Comparison of ENCODE assay signal across 8 cellular contexts in genomic region chr12:12070674-12071661, GRCh38. TPM values are rescaled to one million over a fixed set of nuclear protein-coding genes. Genes with fewer than 3 reads are reported as not detected.
A peak's percentile ranks its signal among the peaks of the same experiment; 100 is the strongest.
DNase-seq lines count a peak whose midpoint lies in the region; ATAC-seq and TF ChIP-seq lines count a peak whose summit lies in the region.

A gene with protein sequence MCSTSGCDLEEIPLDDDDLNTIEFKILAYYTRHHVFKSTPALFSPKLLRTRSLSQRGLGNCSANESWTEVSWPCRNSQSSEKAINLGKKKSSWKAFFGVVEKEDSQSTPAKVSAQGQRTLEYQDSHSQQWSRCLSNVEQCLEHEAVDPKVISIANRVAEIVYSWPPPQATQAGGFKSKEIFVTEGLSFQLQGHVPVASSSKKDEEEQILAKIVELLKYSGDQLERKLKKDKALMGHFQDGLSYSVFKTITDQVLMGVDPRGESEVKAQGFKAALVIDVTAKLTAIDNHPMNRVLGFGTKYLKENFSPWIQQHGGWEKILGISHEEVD (plus strand): TSS chr12:12070939. CDS start chr12:12079306, 8,367 bp downstream.

- peak within 1 kb of the TSS; percentile 77 for H3K4me3 Mint-ChIP-seq in activated T-helper 17 cell treated with anti-CD3 and anti-CD28 coated beads, Interleukin-2, amount 50 U/mL, for 72 hours
- H3K4me3 Mint-ChIP-seq in natural killer cell, result peak within 1 kb of the TSS; percentile 7

- H3K9me3 Mint-ChIP-seq in activated T-helper 17 cell treated with anti-CD3 and anti-CD28 coated beads, Interleukin-2, amount 50 U/mL, for 72 hours, result no peaks in the 10 kb centered on the region
- no peaks in the 10 kb centered on the region for H3K9me3 Mint-ChIP-seq in natural killer cell

- H3K4me1 Mint-ChIP-seq in activated T-helper 17 cell treated with anti-CD3 and anti-CD28 coated beads, Interleukin-2, amount 50 U/mL, for 72 hours, result peaks cover 11% of the 10 kb centered on the region
- H3K4me1 Mint-ChIP-seq in natural killer cell, result no peaks in the 10 kb centered on the region

- no peaks in the 10 kb centered on the region for H3K36me3 Mint-ChIP-seq in activated T-helper 17 cell treated with anti-CD3 and anti-CD28 coated beads, Interleukin-2, amount 50 U/mL, for 72 hours (ENCODE audit: low read depth)
- no peaks in the 10 kb centered on the region for H3K36me3 Mint-ChIP-seq in natural killer cell

- DNase-seq in natural killer cell, result no peak
- no peak for DNase-seq in T-helper 9 cell
- no peak for DNase-seq in NCI-H187 (lab: John Stamatoyannopoulos, UW)
- no peak for DNase-seq in COLO829 (ENCODE audit: low spot score)

- peak within 1 kb of the TSS; percentile 82 for H3K27ac Mint-ChIP-seq in activated T-helper 17 cell treated with anti-CD3 and anti-CD28 coated beads, Interleukin-2, amount 50 U/mL, for 72 hours
- no peak within 1 kb of the TSS for H3K27ac Mint-ChIP-seq in natural killer cell

- peak within 1 kb of the TSS; percentile 18 for H3K4me3 ChIP-seq in GM12875 (ENCODE audit: low read depth, low read length)

- ATAC-seq in HG02798 (IDR thresholded peaks at IDR 0.05; ENCODE audit: poor library complexity, unreplicated experiment), result peak; percentile 59
- peak; percentile 90 for ATAC-seq in activated T-helper 17 cell treated with anti-CD3 and anti-CD28 coated beads, Interleukin-2, amount 50 U/mL, for 72 hours (replicated peaks)
- no peak for ATAC-seq in natural killer cell
- no peak for ATAC-seq in HG03439 (IDR thresholded peaks at IDR 0.05; ENCODE audit: unreplicated experiment)

- no peaks in the 10 kb centered on the region for H3K27me3 Mint-ChIP-seq in activated T-helper 17 cell treated with anti-CD3 and anti-CD28 coated beads, Interleukin-2, amount 50 U/mL, for 72 hours
- H3K27me3 Mint-ChIP-seq in natural killer cell (ENCODE audit: low read depth in 2 of 2), result peaks cover 12 to 34% of the 10 kb centered on the region in 2 donors

- TF ChIP-seq CTCF in GM12875 (IDR thresholded peaks at IDR 0.05; ENCODE audit: borderline replicate concordance, insufficient read depth, low read depth, low read length) (no peak), natural killer cell (IDR thresholded peaks at IDR 0.05) (no peak)

- intact Hi-C loops in natural killer cell (cut with micrococcal nuclease), result no loop called here

RNA-seq across cellular contexts. Expression of the gene that starts here (rescaled TPM):
- 1 to 10 TPM; 3.0 to 3.8 TPM for total RNA-seq in activated T-helper 17 cell treated with anti-CD3 and anti-CD28 coated beads, Interleukin-2, amount 50 U/mL, for 72 hours
- under 1 TPM in 1 of 3 donors, not detected in 2; 0.49 TPM for total RNA-seq in natural killer cell

Comparison
In these comparisons a context has a peak if more than half of its experiments do, and no peak if none do; other contexts are left out.
1. ATAC-seq: peak in HG02798 (single experiment) and activated T-helper 17 cell treated with anti-CD3 and anti-CD28 coated beads, Interleukin-2, amount 50 U/mL, for 72 hours (single experiment); none in natural killer cell (0 of 3) and HG03439 (single experiment).